ENCODE assay signal across 15 cellular contexts in the genomic region with DNA sequence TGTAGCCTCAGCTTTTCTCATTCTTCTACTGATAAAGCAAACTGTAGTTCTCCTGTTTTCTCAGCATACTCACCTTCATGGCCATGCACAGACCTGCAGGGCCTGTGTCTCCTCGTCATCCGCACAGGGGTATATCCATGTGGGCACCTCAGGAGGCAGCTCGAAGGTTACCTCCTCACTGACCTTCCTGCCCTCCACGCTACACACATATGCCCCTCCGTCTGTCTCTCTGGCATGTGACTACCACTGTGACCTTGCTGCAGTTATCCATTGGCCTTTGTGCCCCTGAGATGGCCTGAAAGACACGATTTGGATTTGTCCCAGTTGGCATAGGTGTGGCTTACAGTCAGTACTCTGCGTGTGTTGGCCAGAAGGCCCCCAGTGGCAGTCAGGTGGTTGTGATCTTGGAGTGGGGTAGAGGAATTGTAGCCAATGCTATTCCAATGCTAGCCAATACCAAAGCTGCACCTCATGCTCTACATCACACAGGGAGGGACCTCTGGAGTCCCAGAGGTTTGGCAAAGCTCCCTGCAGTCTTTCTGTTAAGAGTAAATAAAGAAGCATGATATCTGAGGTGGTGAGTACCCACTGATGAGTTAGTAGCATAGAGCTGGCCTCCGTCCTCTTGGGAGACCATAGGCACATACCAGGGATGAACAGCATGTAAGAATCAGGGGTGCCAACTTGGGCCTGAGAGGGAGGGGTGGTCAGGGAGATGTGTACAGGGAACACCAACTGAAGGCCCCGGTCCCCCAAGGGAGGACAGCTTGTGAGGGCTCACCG.
DNase-seq lines count a peak whose midpoint lies in the region; ATAC-seq and TF ChIP-seq lines count a peak whose summit lies in the region.
"Had no signal": no experiment of that assay in that cellular context is flagged by ENCODE, and none has a peak within 500 bp of the region (broad histone marks: within the 10 kb centered on the region; RNA-seq: fewer than 3 reads in every experiment).

No MANE protein-coding gene starts in this region.

- H3K27ac ChIP-seq in C4-2B (peak overlapping the region; percentile 41), OCI-LY7 (ENCODE audit: low read depth, low read length, poor library complexity, severe bottlenecking) (no peak overlapping the region)
- H3K27ac ChIP-seq: lower lobe of right lung had no signal

- no peaks in the 10 kb centered on the region for H3K9me2 ChIP-seq in OCI-LY7 (ENCODE audit: insufficient read depth, low read length)

- H3K36me3 ChIP-seq in OCI-LY7 (ENCODE audit: insufficient read depth, low read length), result no peaks in the 10 kb centered on the region
- H3K36me3 ChIP-seq: lower lobe of right lung had no signal

- peaks cover 17% of the 10 kb centered on the region for H3K4me1 ChIP-seq in OCI-LY7 (ENCODE audit: insufficient read depth, low read length, poor library complexity, severe bottlenecking)
- H3K4me1 ChIP-seq: lower lobe of right lung had no signal

- CTCF ChIA-PET in Calu3 (lab: Charles Lee), result interaction anchor here (1.2 to 1.8 kb wide), 3 partner anchors 10 to 13 kb away, joined by 3 to 4 read pairs (median 4); no protein-coding TSS in a partner anchor
- CTCF ChIA-PET in OCI-LY7 (lab: Charles Lee; ENCODE audit: unreplicated experiment), result interaction anchor here (0.6 kb wide), 1 partner anchor 12 kb away, joined by 3 read pairs; no protein-coding TSS in a partner anchor

- in situ Hi-C loops in ACHN (cut with HindIII; ENCODE audit: low pct_ligation_motif_present, low pct_unique_long_range_greater_than_20kb, low sequenced_read_pairs), result no loop called here

- intact Hi-C loops in Calu3 (cut with micrococcal nuclease; ENCODE audit: unreplicated experiment), result no loop called here
- intact Hi-C loops in activated T-helper 2 cell treated with anti-CD3 and anti-CD28 coated beads, Interferon-gamma antibody, Interleukin-2, Interleukin-4, amounts not matched to agents 10 μg/mL and 5 μg/mL and 100 μg/mL, durations not matched to agents 14 hours and 24 hours and 36 hours (cut with micrococcal nuclease), result no loop called here
- intact Hi-C loops in OCI-LY7 (cut with micrococcal nuclease; ENCODE audit: unreplicated experiment), result no loop called here

- no peaks in the 10 kb centered on the region for H3K36me3 Mint-ChIP-seq in Calu3 (ENCODE audit: insufficient read depth, unreplicated experiment)
- H3K36me3 Mint-ChIP-seq in activated T-helper 2 cell treated with anti-CD3 and anti-CD28 coated beads, Interferon-gamma antibody, Interleukin-2, Interleukin-4, amounts not matched to agents 10 μg/mL and 5 μg/mL and 100 μg/mL, durations not matched to agents 14 hours and 24 hours and 36 hours (ENCODE audit: low read depth), result peaks cover 5% of the 10 kb centered on the region
- no peaks in the 10 kb centered on the region for H3K36me3 Mint-ChIP-seq in T-helper 2 cell treated with Interferon-gamma antibody and Interleukin-4, amounts not matched to agents 5 μg/mL and 100 μg/mL, for 36 hours (ENCODE audit: low read depth)

- no peak overlapping the region for H3K27ac Mint-ChIP-seq in Calu3 (ENCODE audit: unreplicated experiment)
- H3K27ac Mint-ChIP-seq in activated T-helper 2 cell treated with anti-CD3 and anti-CD28 coated beads, Interferon-gamma antibody, Interleukin-2, Interleukin-4, amounts not matched to agents 10 μg/mL and 5 μg/mL and 100 μg/mL, durations not matched to agents 14 hours and 24 hours and 36 hours, result no peak overlapping the region
- no peak overlapping the region for H3K27ac Mint-ChIP-seq in T-helper 2 cell treated with Interferon-gamma antibody and Interleukin-4, amounts not matched to agents 5 μg/mL and 100 μg/mL, for 36 hours
- H3K27ac Mint-ChIP-seq: B cell; effector memory CD8-positive, alpha-beta T cell had no signal

- H3K27me3 Mint-ChIP-seq in Calu3 (ENCODE audit: unreplicated experiment), result no peaks in the 10 kb centered on the region
- no peaks in the 10 kb centered on the region for H3K27me3 Mint-ChIP-seq in activated T-helper 2 cell treated with anti-CD3 and anti-CD28 coated beads, Interferon-gamma antibody, Interleukin-2, Interleukin-4, amounts not matched to agents 10 μg/mL and 5 μg/mL and 100 μg/mL, durations not matched to agents 14 hours and 24 hours and 36 hours (ENCODE audit: low read depth)
- no peaks in the 10 kb centered on the region for H3K27me3 Mint-ChIP-seq in T-helper 2 cell treated with Interferon-gamma antibody and Interleukin-4, amounts not matched to agents 5 μg/mL and 100 μg/mL, for 36 hours (ENCODE audit: low read depth)
- H3K27me3 Mint-ChIP-seq: activated naive CD4-positive, alpha-beta T cell treated with anti-CD3 and anti-CD28 coated beads, Interleukin-2, amount 10 ng/mL, durations not matched to agents 7 days and 5 days; B cell; effector memory CD8-positive, alpha-beta T cell had no signal

- no peak overlapping the region for H3K4me3 ChIP-seq in OCI-LY7 (ENCODE audit: low read depth, low read length, poor library complexity, severe bottlenecking)
- H3K4me3 ChIP-seq: lower lobe of right lung had no signal

- no peak overlapping the region for H2AFZ ChIP-seq in OCI-LY7 (ENCODE audit: low read length)

- ATAC-seq in GM21717 (IDR thresholded peaks at IDR 0.05; ENCODE audit: unreplicated experiment), result no peak
- ATAC-seq: effector memory CD8-positive, alpha-beta T cell; lower lobe of right lung had no signal

- H3K9me3 Mint-ChIP-seq in Calu3 (ENCODE audit: low read depth, unreplicated experiment), result no peaks in the 10 kb centered on the region
- peaks cover 5% of the 10 kb centered on the region for H3K9me3 Mint-ChIP-seq in activated T-helper 2 cell treated with anti-CD3 and anti-CD28 coated beads, Interferon-gamma antibody, Interleukin-2, Interleukin-4, amounts not matched to agents 10 μg/mL and 5 μg/mL and 100 μg/mL, durations not matched to agents 14 hours and 24 hours and 36 hours
- no peaks in the 10 kb centered on the region for H3K9me3 Mint-ChIP-seq in T-helper 2 cell treated with Interferon-gamma antibody and Interleukin-4, amounts not matched to agents 5 μg/mL and 100 μg/mL, for 36 hours

- peak; percentile 2 for DNase-seq in Calu3
- DNase-seq in activated T-helper 2 cell treated with anti-CD3 and anti-CD28 coated beads, Interferon-gamma antibody, Interleukin-2, Interleukin-4, amounts not matched to agents 10 μg/mL and 5 μg/mL and 100 μg/mL, durations not matched to agents 14 hours and 24 hours and 36 hours (ENCODE audit: low spot score), result peak; percentile 5
- DNase-seq in mesenteric fat pad (ENCODE audit: low spot score), result peak; percentile 41
- no peak for DNase-seq in T-helper 2 cell treated with Interferon-gamma antibody and Interleukin-4, amounts not matched to agents 5 μg/mL and 100 μg/mL, for 36 hours (ENCODE audit: low spot score)
- DNase-seq in ACHN, result no peak
- DNase-seq in OCI-LY7 (ENCODE audit: low spot score), result no peak
- DNase-seq: activated naive CD4-positive, alpha-beta T cell treated with anti-CD3 and anti-CD28 coated beads, Interleukin-2, amount 10 ng/mL, durations not matched to agents 7 days and 5 days; DMS53; effector memory CD8-positive, alpha-beta T cell; lower lobe of right lung; NCI-H2171; SHP77 treated with DMSO at 0.1 percent for 48 hours had no signal

- BruUV-seq in Calu3 (replicated peaks; lab: Mats Ljungman, UMichigan), result no TSS peak
- BruUV-seq in OCI-LY7 (replicated peaks; lab: Mats Ljungman, UMichigan), result no TSS peak

- TF ChIP-seq CTCF in C4-2B (conservative IDR thresholded peaks at IDR 0.05) (no peak), Calu3 (IDR thresholded peaks at IDR 0.05; ENCODE audit: unreplicated experiment) (no peak), OCI-LY7 (conservative IDR thresholded peaks at IDR 0.05; ENCODE audit: low read length) (no peak)

- H3K9me3 ChIP-seq in OCI-LY7 (ENCODE audit: low read length), result no peaks in the 10 kb centered on the region
- H3K9me3 ChIP-seq: lower lobe of right lung had no signal

- no peaks in the 10 kb centered on the region for H3K79me2 ChIP-seq in OCI-LY7 (ENCODE audit: insufficient read depth, low read depth, low read length)

- H3K4me2 ChIP-seq in OCI-LY7 (ENCODE audit: low read length), result no peak overlapping the region

- POLR2A ChIA-PET in OCI-LY7 (lab: Charles Lee), result no interaction called here

- peaks cover 8% of the 10 kb centered on the region for H3K4me1 Mint-ChIP-seq in Calu3 (ENCODE audit: low read depth, unreplicated experiment)
- H3K4me1 Mint-ChIP-seq in activated T-helper 2 cell treated with anti-CD3 and anti-CD28 coated beads, Interferon-gamma antibody, Interleukin-2, Interleukin-4, amounts not matched to agents 10 μg/mL and 5 μg/mL and 100 μg/mL, durations not matched to agents 14 hours and 24 hours and 36 hours (ENCODE audit: low read depth), result peaks cover 10% of the 10 kb centered on the region
- peaks cover 6% of the 10 kb centered on the region for H3K4me1 Mint-ChIP-seq in T-helper 2 cell treated with Interferon-gamma antibody and Interleukin-4, amounts not matched to agents 5 μg/mL and 100 μg/mL, for 36 hours (ENCODE audit: low read depth)

- H3K4me3 Mint-ChIP-seq in Calu3 (ENCODE audit: low read depth, unreplicated experiment), result no peak overlapping the region
- no peak overlapping the region for H3K4me3 Mint-ChIP-seq in activated T-helper 2 cell treated with anti-CD3 and anti-CD28 coated beads, Interferon-gamma antibody, Interleukin-2, Interleukin-4, amounts not matched to agents 10 μg/mL and 5 μg/mL and 100 μg/mL, durations not matched to agents 14 hours and 24 hours and 36 hours (ENCODE audit: low read depth)
- no peak overlapping the region for H3K4me3 Mint-ChIP-seq in T-helper 2 cell treated with Interferon-gamma antibody and Interleukin-4, amounts not matched to agents 5 μg/mL and 100 μg/mL, for 36 hours
- H3K4me3 Mint-ChIP-seq: activated naive CD4-positive, alpha-beta T cell treated with anti-CD3 and anti-CD28 coated beads, Interleukin-2, amount 10 ng/mL, durations not matched to agents 7 days and 5 days; B cell; effector memory CD8-positive, alpha-beta T cell had no signal

- no peaks in the 10 kb centered on the region for H4K20me1 ChIP-seq in OCI-LY7 (ENCODE audit: insufficient read depth, low read length)

Comparison
In these comparisons a context has a peak if more than half of its experiments do, and no peak if none do; other contexts are left out.
1. DNase-seq: peak in Calu3 (single experiment), activated T-helper 2 cell treated with anti-CD3 and anti-CD28 coated beads, Interferon-gamma antibody, Interleukin-2, Interleukin-4, amounts not matched to agents 10 μg/mL and 5 μg/mL and 100 μg/mL, durations not matched to agents 14 hours and 24 hours and 36 hours (single experiment) and mesenteric fat pad (single experiment); none in T-helper 2 cell treated with Interferon-gamma antibody and Interleukin-4, amounts not matched to agents 5 μg/mL and 100 μg/mL, for 36 hours (single experiment), ACHN (single experiment) and OCI-LY7 (single experiment).